Comparison of ENCODE assay signal across 32 cellular contexts in genomic region chr9:109941771-109942170, GRCh38.
"Had no signal": no experiment of that assay in that cellular context is flagged by ENCODE, and none has a peak within 500 bp of the region (broad histone marks: within the 10 kb centered on the region; RNA-seq: fewer than 3 reads in every experiment).

No MANE protein-coding gene starts in this region.

- ATAC-seq: activated CD8-positive, alpha-beta T cell treated with anti-CD3 and anti-CD28 coated beads for 36 hours; activated T-helper 17 cell treated with anti-CD3 and anti-CD28 coated beads, Interleukin-2, amount 50 U/mL, for 72 hours had no signal

- DNase-seq: activated CD4-positive, alpha-beta T cell treated with anti-CD3 and anti-CD28 coated beads, Interleukin-2, amount 10 ng/mL, durations not matched to agents 24 days and 14 days; activated CD4-positive, alpha-beta T cell treated with anti-CD3 and anti-CD28 coated beads, Interleukin-2, amount 50 U/mL, for 4 hours; activated CD8-positive, alpha-beta T cell treated with anti-CD3 and anti-CD28 coated beads for 36 hours; activated effector memory CD4-positive, alpha-beta T cell treated with anti-CD3 and anti-CD28 coated beads, Interleukin-2, amount 50 U/mL, for 16 hours; activated naive CD4-positive, alpha-beta T cell; activated naive CD4-positive, alpha-beta T cell treated with anti-CD3 and anti-CD28 coated beads, Interleukin-2, amount 50 U/mL, for 16 hours; activated naive CD8-positive, alpha-beta T cell treated with anti-CD3 and anti-CD28 coated beads for 36 hours; activated T-cell treated with anti-CD3 and anti-CD28 coated beads, Interleukin-2, amount 50 U/mL, for 1 hour; activated T-cell treated with anti-CD3 and anti-CD28 coated beads, Interleukin-2, amount 50 U/mL, for 72 hours; amniotic stem cell; aorta; brain microvascular endothelial cell; central memory CD4-positive, alpha-beta T cell; NCI-H1092 treated with DMSO at 0.1 percent for 48 hours; NCI-H1417; NCI-H146; NCI-H187; NCI-H2029 treated with DMSO at 0.1 percent for 48 hours; NCI-H2107; NCI-H2171; NCI-H2227 treated with DMSO at 0.1 percent for 48 hours; NCI-H446; NCI-H510A treated with DMSO at 0.1 percent for 48 hours; NCI-H748 treated with DMSO at 0.1 percent for 48 hours; NK-92 treated with Interleukin-12 subunit alpha and Interleukin-12 subunit beta, amount 100 ng/mL, for 24 hours; OCI-M1; SHP77; SJCRH30; T1000; WERI-Rb-1 had no signal

- H3K27ac ChIP-seq: brain microvascular endothelial cell, SJCRH30, SK-N-MC, WERI-Rb-1 had no signal

- H3K27me3 ChIP-seq: brain microvascular endothelial cell, SJCRH30 had no signal

- H3K4me3 ChIP-seq: SJCRH30, SK-N-MC had no signal

- H3K9me3 ChIP-seq: SJCRH30 had no signal

- H3K36me3 ChIP-seq: brain microvascular endothelial cell, WERI-Rb-1 had no signal

- H3K4me1 ChIP-seq: SJCRH30 had no signal
